In the genomic region with DNA sequence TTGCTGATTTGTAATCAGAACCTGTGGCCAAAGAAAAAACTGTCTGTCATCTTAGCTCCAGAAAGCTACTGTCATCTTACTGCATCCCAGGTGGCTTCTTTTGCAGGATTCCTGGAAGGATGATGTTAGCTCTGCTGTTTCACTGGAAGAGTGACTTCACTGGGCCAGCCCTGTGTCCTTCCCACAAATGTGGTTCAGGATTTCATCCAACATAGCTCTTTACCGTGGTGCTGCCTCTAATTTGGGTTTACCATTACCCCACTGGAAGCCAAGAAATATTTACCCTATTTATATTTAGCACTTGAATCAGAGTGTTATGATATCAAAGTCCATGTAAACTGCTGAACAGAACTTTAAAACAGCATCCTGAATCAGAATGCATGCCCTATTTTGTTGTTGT, we compare ENCODE assay signal across 16 cellular contexts.
"Had no signal": no experiment of that assay in that cellular context is flagged by ENCODE, and none has a peak within 500 bp of the region (broad histone marks: within the 10 kb centered on the region; RNA-seq: fewer than 3 reads in every experiment).

No MANE protein-coding gene starts in this region.

- H3K36me3 ChIP-seq: pancreas, stomach, thoracic aorta, transverse colon had no signal

- H3K27me3 ChIP-seq: pancreas, stomach, transverse colon had no signal

- H3K4me3 ChIP-seq: coronary artery, pancreas, stomach, thoracic aorta, transverse colon had no signal

- H3K9me3 ChIP-seq: pancreas, thoracic aorta, transverse colon had no signal

- H3K27ac ChIP-seq: coronary artery, pancreas, stomach, thoracic aorta, transverse colon had no signal

- DNase-seq: effector CD8-positive, alpha-beta T cell; foreskin melanocyte; immature natural killer cell; mesendoderm; naive thymus-derived CD8-positive, alpha-beta T cell; nucleus accumbens; pancreas; small intestine; stimulated activated CD4-positive, alpha-beta T cell treated with anti-CD3 and anti-CD28 coated beads, Interleukin-12 subunit alpha, Interleukin-12 subunit beta, amount 100 ng/mL, for 4 hours; stimulated activated naive CD4-positive, alpha-beta T cell; stomach; substantia nigra; transverse colon had no signal

- ATAC-seq: naive thymus-derived CD8-positive, alpha-beta T cell; pancreas; sciatic nerve had no signal
